13 cellular contexts compared by ENCODE assay signal in genomic region chr3:181999314-181999713, GRCh38.
DNase-seq lines count a peak whose midpoint lies in the region; ATAC-seq lines count a peak whose summit lies in the region.
"Had no signal": no experiment of that assay in that cellular context is flagged by ENCODE, and none has a peak within 500 bp of the region (broad histone marks: within the 10 kb centered on the region; RNA-seq: fewer than 3 reads in every experiment).

No MANE protein-coding gene starts in this region.

- ATAC-seq in GM18508 (IDR thresholded peaks at IDR 0.05; ENCODE audit: insufficient read depth, unreplicated experiment) (peak; percentile 96), GM19467 (IDR thresholded peaks at IDR 0.05; ENCODE audit: unreplicated experiment) (peak; percentile 74), HG02840 (IDR thresholded peaks at IDR 0.05; ENCODE audit: low FRiP score, unreplicated experiment) (peak; percentile 73), HG03520 (IDR thresholded peaks at IDR 0.05; ENCODE audit: unreplicated experiment) (peak; percentile 82), HG02623 (IDR thresholded peaks at IDR 0.05; ENCODE audit: unreplicated experiment) (no peak)

- no peak for DNase-seq in iPS-NIHi11 (ENCODE audit: low spot score)
- DNase-seq in T-helper 1 cell = no peak
- DNase-seq in KG1 (lab: John Stamatoyannopoulos, UW) = no peak
- DNase-seq: activated CD4-positive, CD25-positive, alpha-beta regulatory T cell; anterior cingulate cortex; dermis blood vessel endothelial cell; IMR-90; kidney had no signal
